Comparison of ENCODE assay signal across 1 cellular context in genomic region chr19:58277748-58278147, GRCh38.
TF ChIP-seq lines count a peak whose summit lies in the region.

No MANE protein-coding gene starts in this region.

TF ChIP-seq in WTC11, 78 proteins besides CTCF, POLR2A, EP300 and RAD21 (continued from another document):
- TF ChIP-seq ARID4B (CRISPR knock-in tag; IDR thresholded peaks at IDR 0.05; ENCODE audit: borderline replicate concordance) = no peak
